15 cellular contexts compared by ENCODE assay signal in the genomic region with DNA sequence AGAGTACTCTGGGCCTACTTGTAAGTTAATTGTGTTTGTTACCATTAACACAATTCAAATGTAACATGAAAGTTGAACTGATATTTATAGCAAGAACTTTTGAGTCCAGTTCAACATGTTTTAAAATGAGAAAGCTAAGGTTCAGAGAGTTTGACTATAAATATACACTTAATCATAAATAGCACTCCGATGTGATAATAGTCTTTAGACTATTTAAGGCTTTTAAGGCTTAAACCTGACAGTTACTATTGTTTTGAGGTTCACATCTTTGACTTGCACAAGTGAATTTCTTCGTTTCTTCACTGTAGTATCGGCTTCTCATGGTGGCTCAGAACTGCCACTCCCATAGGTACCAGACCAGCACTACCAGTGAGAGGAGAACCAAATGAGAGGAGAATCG. TPM values are rescaled to one million over a fixed set of nuclear protein-coding genes. Genes with fewer than 3 reads are reported as not detected.
DNase-seq lines count a peak whose midpoint lies in the region; ATAC-seq, FAIRE-seq and TF ChIP-seq lines count a peak whose summit lies in the region.
"Had no signal": no experiment of that assay in that cellular context is flagged by ENCODE, and none has a peak within 500 bp of the region (broad histone marks: within the 10 kb centered on the region; RNA-seq: fewer than 3 reads in every experiment).

No MANE protein-coding gene starts in this region.

- no peak for TF ChIP-seq POLR2A in GM12878 (IDR thresholded peaks at IDR 0.05; ENCODE audit: low read depth, low read length)
- no peak for TF ChIP-seq POLR2A in sigmoid colon (IDR thresholded peaks at IDR 0.05)

- H2BK15ac ChIP-seq in mesenchymal stem cell (ENCODE audit: low read depth, poor library complexity, severe bottlenecking), result no peak overlapping the region

- peaks cover 22% of the 10 kb centered on the region for H3K36me3 Mint-ChIP-seq in endodermal cell (ENCODE audit: low read depth)

- ATAC-seq in GM12878, result no peak
- ATAC-seq in pancreas, result no peak
- ATAC-seq: A549 had no signal

- no peak overlapping the region for H2AK5ac ChIP-seq in mesenchymal stem cell (ENCODE audit: low read length, severe bottlenecking)

- no peak overlapping the region for H3K23ac ChIP-seq in mesenchymal stem cell (ENCODE audit: low read length in 2 of 2)

- POLR2A ChIA-PET in GM12878 (lab: Charles Lee), result interaction anchor here (1.2 kb wide), 1 partner anchor 22 kb away, joined by 3 read pairs; no protein-coding TSS in a partner anchor

- no peak overlapping the region for H3K9ac ChIP-seq in BLaER1 treated with 17β-estradiol and CSF1 and Interleukin-3, amounts not matched to agents 10 nM and 100 nM
- H3K9ac ChIP-seq in MM.1S (ENCODE audit: low read length), result no peak overlapping the region
- H3K9ac ChIP-seq in GM12878 (ENCODE audit: control insufficient read depth, insufficient read depth, low read length), result peak overlapping the region; percentile 36
- H3K9ac ChIP-seq in mesenchymal stem cell (ENCODE audit: low read length), result no peak overlapping the region
- no peak overlapping the region for H3K9ac ChIP-seq in endodermal cell (ENCODE audit: extremely low read depth, low read length, poor library complexity, severe bottlenecking)

- H3K9me2 ChIP-seq in MM.1S (replicated peaks; ENCODE audit: insufficient read depth, low read length), result no peaks in the 10 kb centered on the region

- no peak overlapping the region for H2BK5ac ChIP-seq in mesenchymal stem cell (ENCODE audit: low read depth, low read length, poor library complexity, severe bottlenecking)

- peak overlapping the region in 10 of 11 experiments; percentile 5 to 92 (median 84); a peak in 15 of 22 replicates for H3K4me2 ChIP-seq in BLaER1 treated with 17β-estradiol and CSF1 and Interleukin-3, amounts not matched to agents 10 nM and 100 nM
- H3K4me2 ChIP-seq in MM.1S (ENCODE audit: low read depth, low read length), result no peak overlapping the region
- peak overlapping the region; percentile 24 for H3K4me2 ChIP-seq in GM12878 (ENCODE audit: control insufficient read depth, insufficient read depth)
- H3K4me2 ChIP-seq in mesenchymal stem cell (ENCODE audit: low read length, poor library complexity, severe bottlenecking), result no peak overlapping the region
- H3K4me2 ChIP-seq: A549, PC-9 had no signal

- H4K8ac ChIP-seq in mesenchymal stem cell (ENCODE audit: low read length), result no peak overlapping the region

- SMC1A ChIA-PET in GM12878 (lab: Charles Lee; ENCODE audit: uncharacterized antibody, unreplicated experiment), result interaction anchor here (0.5 to 4.2 kb wide), 15 partner anchors 10 to 328 kb away, joined by 3 to 15 read pairs (median 6); no protein-coding TSS in a partner anchor

- no peak overlapping the region for H2BK120ac ChIP-seq in mesenchymal stem cell (ENCODE audit: low read depth, low read length)

- H3K79me2 ChIP-seq in MM.1S (ENCODE audit: low read length) (no peaks in the 10 kb centered on the region), GM12878 (ENCODE audit: control insufficient read depth, insufficient read depth, low read length) (peaks cover 50% of the 10 kb centered on the region)

- peaks cover 0 to 5% (median 0%) of the 10 kb centered on the region in 11 experiments; a peak in 5 of 22 replicates for H3K27me3 ChIP-seq in BLaER1 treated with 17β-estradiol and CSF1 and Interleukin-3, amounts not matched to agents 10 nM and 100 nM
- H3K27me3 ChIP-seq in MM.1S (replicated peaks; ENCODE audit: insufficient read depth, low read length), result no peaks in the 10 kb centered on the region
- H3K27me3 ChIP-seq in GM12878 (replicated peaks in 1 of 2; ENCODE audit: control insufficient read depth in 2 of 2, insufficient read depth in 2 of 2, low read length in 1 of 2), result no peaks in the 10 kb centered on the region
- no peaks in the 10 kb centered on the region for H3K27me3 ChIP-seq in sigmoid colon
- no peaks in the 10 kb centered on the region for H3K27me3 ChIP-seq in pancreas
- H3K27me3 ChIP-seq in mesenchymal stem cell (ENCODE audit: control insufficient read depth in 1 of 2, insufficient read depth in 1 of 2, low read length in 2 of 2), result peaks cover 0 to 5% of the 10 kb centered on the region in 2 experiments
- H3K27me3 ChIP-seq in endodermal cell (ENCODE audit: control insufficient read depth, insufficient read depth, low read length, poor library complexity, severe bottlenecking), result no peaks in the 10 kb centered on the region

- no peak for DNase-seq in MM.1S
- DNase-seq in GM12878 (ENCODE audit: low read depth, low spot score), result no peak
- DNase-seq in sigmoid colon, result no peak
- DNase-seq in pancreas, result no peak
- DNase-seq in T-helper 1 cell, result no peak
- no peak for DNase-seq in mesenchymal stem cell
- DNase-seq in endodermal cell, result no peak
- DNase-seq: COR-L47, NCI-H2171 treated with DMSO at 0.1 percent for 48 hours, NCI-H446 treated with DMSO at 0.1 percent for 48 hours, PC-9 had no signal

- H3K4me1 ChIP-seq in BLaER1 treated with 17β-estradiol and CSF1 and Interleukin-3, amounts not matched to agents 10 nM and 100 nM, result peaks cover 54 to 83% (median 73%) of the 10 kb centered on the region in 10 experiments
- peaks cover 23% of the 10 kb centered on the region for H3K4me1 ChIP-seq in MM.1S (ENCODE audit: low read length)
- H3K4me1 ChIP-seq in GM12878 (ENCODE audit: control insufficient read depth, insufficient read depth, low read length), result peaks cover 65% of the 10 kb centered on the region
- H3K4me1 ChIP-seq in sigmoid colon, result peaks cover 0 to 96% (median 81%) of the 10 kb centered on the region in 4 donors
- peaks cover 11 to 29% (median 25%) of the 10 kb centered on the region in 3 donors for H3K4me1 ChIP-seq in pancreas
- H3K4me1 ChIP-seq in mesenchymal stem cell (ENCODE audit: control insufficient read depth, insufficient read depth, low read depth, low read length), result peaks cover 20% of the 10 kb centered on the region
- H3K4me1 ChIP-seq in endodermal cell (ENCODE audit: control insufficient read depth, insufficient read depth, low read length), result peaks cover 45% of the 10 kb centered on the region
- H3K4me1 ChIP-seq: A549 had no signal

- no peak overlapping the region for H4K91ac ChIP-seq in mesenchymal stem cell (ENCODE audit: low read length)

- H3K27ac Mint-ChIP-seq in endodermal cell, result no peak overlapping the region

- CTCF ChIA-PET in GM12878 (lab: Yijun Ruan, JAX), result interaction anchor here (1.7 to 4.7 kb wide), 2 partner anchors 25 to 33 kb away, joined by 4 to 13 read pairs; no protein-coding TSS in a partner anchor

- H3K9me3 ChIP-seq in BLaER1 treated with 17β-estradiol and CSF1 and Interleukin-3, amounts not matched to agents 10 nM and 100 nM (replicated peaks in 1 of 11), result no peaks in the 10 kb centered on the region
- H3K9me3 ChIP-seq in MM.1S (replicated peaks; ENCODE audit: insufficient read depth, low read length) (no peaks in the 10 kb centered on the region), GM12878 (replicated peaks; ENCODE audit: control insufficient read depth, insufficient read depth, low read length) (no peaks in the 10 kb centered on the region), sigmoid colon (no peaks in the 10 kb centered on the region), pancreas (no peaks in the 10 kb centered on the region), mesenchymal stem cell (ENCODE audit: control insufficient read depth, low read length) (no peaks in the 10 kb centered on the region), endodermal cell (ENCODE audit: control insufficient read depth, low read length) (no peaks in the 10 kb centered on the region)
- H3K9me3 ChIP-seq: A549, HAP-1 had no signal

- intact Hi-C loops in GM12878 (cut with micrococcal nuclease; ENCODE audit: unreplicated experiment), result loop anchor here (2.0 kb wide), 1 partner anchor 53 kb away; no protein-coding TSS in a partner anchor
- intact Hi-C loops in sigmoid colon (cut with DNase I), result no loop called here
- intact Hi-C loops in pancreas (cut with DNase I), result no loop called here

- in situ Hi-C loops in GM12878 (cut with MboI), result loop anchor here (25.0 kb wide), 1 partner anchor 1042 kb away; no protein-coding TSS in a partner anchor

- H3K4me3 ChIP-seq in BLaER1 treated with 17β-estradiol and CSF1 and Interleukin-3, amounts not matched to agents 10 nM and 100 nM, result no peak overlapping the region
- H3K4me3 ChIP-seq in MM.1S (ENCODE audit: low read length), result no peak overlapping the region
- no peak overlapping the region; the same call in 1 of the 2 replicates for H3K4me3 ChIP-seq in GM12878
- no peak overlapping the region for H3K4me3 ChIP-seq in sigmoid colon
- H3K4me3 ChIP-seq in pancreas, result no peak overlapping the region
- no peak overlapping the region for H3K4me3 ChIP-seq in mesenchymal stem cell (ENCODE audit: insufficient read depth in 1 of 2, low read depth in 1 of 2, low read length in 2 of 2)
- no peak overlapping the region for H3K4me3 ChIP-seq in endodermal cell (ENCODE audit: low read length)
- H3K4me3 ChIP-seq: A549, HAP-1, PC-9, SK-N-MC had no signal

- no peak overlapping the region for H3K27ac ChIP-seq in BLaER1 treated with 17β-estradiol and CSF1 and Interleukin-3, amounts not matched to agents 10 nM and 100 nM
- H3K27ac ChIP-seq in MM.1S (ENCODE audit: low read length) (peak overlapping the region; percentile 56; the same call in 1 of the 2 replicates), GM12878 (ENCODE audit: control insufficient read depth, insufficient read depth) (peak overlapping the region; percentile 78), sigmoid colon (peak overlapping the region in 3 of 4 donors; percentile 46 to 89 (median 88)), pancreas (no peak overlapping the region), mesenchymal stem cell (ENCODE audit: low read length, poor library complexity, severe bottlenecking) (no peak overlapping the region), endodermal cell (ENCODE audit: low read depth, low read length) (no peak overlapping the region)
- H3K27ac ChIP-seq: A549, PC-9, SK-N-MC had no signal

- no peak overlapping the region for H3K14ac ChIP-seq in mesenchymal stem cell (ENCODE audit: low read length in 2 of 2)

- H3K9me3 Mint-ChIP-seq in endodermal cell, result no peaks in the 10 kb centered on the region

- no peak overlapping the region for H3K18ac ChIP-seq in mesenchymal stem cell (ENCODE audit: low read depth in 1 of 2, low read length in 2 of 2)

- BruUV-seq in GM12878 (replicated peaks; lab: Mats Ljungman, UMichigan), result no TSS peak

- H3K4ac ChIP-seq in mesenchymal stem cell (ENCODE audit: low read depth in 1 of 2, low read length in 2 of 2), result no peak overlapping the region

- no peak overlapping the region for H3K4me3 Mint-ChIP-seq in endodermal cell

- H3F3A ChIP-seq in MM.1S (ENCODE audit: insufficient read depth, low read length), result no peaks in the 10 kb centered on the region

- peaks cover 91% of the 10 kb centered on the region for H3K4me1 Mint-ChIP-seq in endodermal cell

- peaks cover 15% of the 10 kb centered on the region for H3K79me1 ChIP-seq in mesenchymal stem cell (replicated peaks; ENCODE audit: low read length, poor library complexity, severe bottlenecking)

- H2BK12ac ChIP-seq in mesenchymal stem cell (ENCODE audit: low read length in 2 of 2), result peak overlapping the region in 1 of 2 experiments; percentile 88

- peaks cover 0 to 68% (median 24%) of the 10 kb centered on the region in 11 experiments; a peak in 13 of 22 replicates for H3K36me3 ChIP-seq in BLaER1 treated with 17β-estradiol and CSF1 and Interleukin-3, amounts not matched to agents 10 nM and 100 nM
- H3K36me3 ChIP-seq in MM.1S (replicated peaks; ENCODE audit: insufficient read depth, low read length) (no peaks in the 10 kb centered on the region), GM12878 (ENCODE audit: control insufficient read depth in 2 of 2, insufficient read depth in 2 of 2, low read length in 1 of 2) (no peaks in the 10 kb centered on the region), sigmoid colon (no peaks in the 10 kb centered on the region), pancreas (no peaks in the 10 kb centered on the region), mesenchymal stem cell (ENCODE audit: control insufficient read depth in 1 of 2, insufficient read depth in 2 of 2, low read depth in 1 of 2, low read length in 2 of 2) (no peaks in the 10 kb centered on the region), endodermal cell (ENCODE audit: control insufficient read depth, insufficient read depth, low read length) (peaks cover 27% of the 10 kb centered on the region)
- H3K36me3 ChIP-seq: HAP-1 had no signal

- FAIRE-seq in GM12878 (lab: Jason Lieb, UNC), result no peak
- no peak for FAIRE-seq in pancreas (lab: Jason Lieb, UNC)
- FAIRE-seq: A549 had no signal

- WGBS in GM12878 (ENCODE audit: insufficient coverage, insufficient replicate concordance, low lambda C conversion rate, missing lambda C conversion rate), result 50% methylated on average over 4 of the region's 4 CpGs
- WGBS in sigmoid colon, 2 donors, result 79 to 96% methylated on average over 4 of the region's 4 CpGs
- WGBS in pancreas, 2 donors, result 91 to 95% methylated on average over 4 of the region's 4 CpGs
- WGBS in mesenchymal stem cell, result 100% methylated on average over 4 of the region's 4 CpGs
- WGBS in endodermal cell (ENCODE audit: insufficient coverage in 1 of 2, insufficient read length in 1 of 2), 2 experiments, result 93% methylated on average over 3 to 4 of the region's 4 CpGs

- RAD21 ChIA-PET in GM12878 (lab: Charles Lee; ENCODE audit: unreplicated experiment), result interaction anchor here (0.9 to 5.2 kb wide), 9 partner anchors 26 to 217 kb away, joined by 3 to 23 read pairs (median 7); no protein-coding TSS in a partner anchor

- H4K20me1 ChIP-seq in BLaER1 treated with 17β-estradiol and CSF1 and Interleukin-3, amounts not matched to agents 10 nM and 100 nM, result peaks cover 0 to 100% (median 68%) of the 10 kb centered on the region in 11 experiments; a peak in 15 of 22 replicates
- no peaks in the 10 kb centered on the region for H4K20me1 ChIP-seq in MM.1S (ENCODE audit: insufficient read depth, low read length)
- H4K20me1 ChIP-seq in GM12878 (ENCODE audit: control insufficient read depth, insufficient read depth), result no peaks in the 10 kb centered on the region

- TF ChIP-seq CTCF in MM.1S (IDR thresholded peaks at IDR 0.05; ENCODE audit: low read length) (no peak), GM12878 (IDR thresholded peaks at IDR 0.05 in 2 of 3, conservative IDR thresholded peaks at IDR 0.05 in 1 of 3; ENCODE audit: control insufficient read depth in 2 of 3, extremely low read depth in 1 of 3, insufficient read depth in 1 of 3, low read depth in 3 of 3, low read length in 3 of 3) (no peak), sigmoid colon (IDR thresholded peaks at IDR 0.05) (no peak), pancreas (IDR thresholded peaks at IDR 0.05) (no peak), endodermal cell (conservative IDR thresholded peaks at IDR 0.05) (no peak)

- no peak overlapping the region for H2AFZ ChIP-seq in MM.1S (ENCODE audit: low read length)
- H2AFZ ChIP-seq in GM12878 (ENCODE audit: control insufficient read depth, low read depth, low read length), result no peak overlapping the region
- H2AFZ ChIP-seq in mesenchymal stem cell (ENCODE audit: low read depth, low read length), result no peak overlapping the region
- H2AFZ ChIP-seq: PC-9 had no signal

- no peaks in the 10 kb centered on the region for H3K27me3 Mint-ChIP-seq in endodermal cell (ENCODE audit: insufficient read depth)

- no peak for TF ChIP-seq RAD21 in GM12878 (IDR thresholded peaks at IDR 0.05; ENCODE audit: insufficient read depth, low read depth, low read length)

- TF ChIP-seq EP300 in GM12878 (IDR thresholded peaks at IDR 0.05; ENCODE audit: borderline replicate concordance in 1 of 2, control insufficient read depth in 1 of 2, low read depth in 2 of 2, low read length in 2 of 2) (no peak), sigmoid colon (IDR thresholded peaks at IDR 0.05) (no peak)

RNA-seq across cellular contexts. Expression of a gene that starts 42.4 kb away (rescaled TPM):
- 55.7 and 55.8 TPM in 2 replicates for total RNA-seq in GM12878 (2013; cell fraction: nucleolus; rRNA removed)
- 0.73 and 0.76 TPM in 2 replicates for total RNA-seq in GM12878 (2014; rRNA removed)
- 0.63 and 1.1 TPM in 2 replicates for total RNA-seq in GM12878 (2014; rRNA removed; fragmentation: Illumina TruSeq; extraction: Trizol)
- 0.77 and 0.87 TPM in 2 replicates for total RNA-seq in GM12878 (2021)
- polyA plus RNA-seq in GM12878 (2011; ENCODE audit: low read depth), result 8.3 TPM
- polyA plus RNA-seq in GM12878 (2011; rRNA removed), result 6.7 and 7.2 TPM in 2 replicates
- polyA plus RNA-seq in GM12878 (2011; cell fraction: cytosol; rRNA removed), result 4.0 and 4.2 TPM in 2 replicates
- polyA plus RNA-seq in GM12878 (2011; cell fraction: nucleus; rRNA removed), result 7.8 and 8.9 TPM in 2 replicates
- 12.2 and 14.9 TPM in 2 replicates for polyA plus RNA-seq in GM12878 (2012)
- 0.62 and 0.84 TPM in 2 replicates for polyA plus RNA-seq in GM12878 (2014; fragmentation: Illumina TruSeq; extraction: Trizol)
- under 1 TPM; 0.19 to 0.31 TPM for polyA plus RNA-seq in GM12878 (2014; fragmentation: Nextera tagmentation; extraction: Ambion mirVana)
- polyA plus RNA-seq in GM12878 (2014; rRNA removed), result 0.60 and 0.65 TPM in 2 replicates
- polyA plus RNA-seq in GM12878 (2016; fragmentation: Nextera tagmentation; extraction: Ambion mirVana), result under 1 TPM; 0.23 to 0.37 TPM
- 7.8 and 10.2 TPM in 2 replicates for polyA minus RNA-seq in GM12878 (2011; rRNA and poly(A)+ RNA removed)
- 4.9 and 5.3 TPM in 2 replicates for polyA minus RNA-seq in GM12878 (2011; cell fraction: cytosol; rRNA and poly(A)+ RNA removed)
- polyA minus RNA-seq in GM12878 (2011; cell fraction: nucleus; rRNA and poly(A)+ RNA removed), result 7.6 and 11.6 TPM in 2 replicates
- total RNA-seq in sigmoid colon, result 10 to 100 TPM; 17.9 to 30.7 (median 24.0) TPM
- polyA plus RNA-seq in sigmoid colon, result 1 to 10 TPM; 5.1 to 9.4 (median 6.6) TPM
- 10 to 100 TPM in 5 of 6 donors, 1 to 10 TPM in 1; 9.3 to 21.6 (median 11.4) TPM for total RNA-seq in pancreas
- 10 to 100 TPM; 13.7 to 14.8 TPM for polyA plus RNA-seq in pancreas
- polyA plus RNA-seq in mesenchymal stem cell (2013, experiment 1 of 2), result 29.0 TPM
- 27.7 TPM for polyA plus RNA-seq in mesenchymal stem cell (2013, experiment 2 of 2)
- total RNA-seq in endodermal cell, result 100 to 1,000 TPM; 138 to 140 TPM
- 85.1 TPM for polyA plus RNA-seq in endodermal cell (2013, experiment 1 of 2)
- 84.0 TPM for polyA plus RNA-seq in endodermal cell (2013, experiment 2 of 2)

Comparison
In these comparisons a context has a peak if more than half of its experiments do, and no peak if none do; other contexts are left out.
1. H3K27ac ChIP-seq: peak in MM.1S (single experiment), GM12878 (single experiment) and sigmoid colon (3 of 4); none in BLaER1 treated with 17β-estradiol and CSF1 and Interleukin-3, amounts not matched to agents 10 nM and 100 nM (0 of 11), pancreas (0 of 4), mesenchymal stem cell (single experiment) and endodermal cell (single experiment).
2. H3K4me2 ChIP-seq: peak in BLaER1 treated with 17β-estradiol and CSF1 and Interleukin-3, amounts not matched to agents 10 nM and 100 nM (10 of 11) and GM12878 (single experiment); none in MM.1S (single experiment) and mesenchymal stem cell (single experiment).